12 cellular contexts compared by ENCODE assay signal in genomic region chr14:51082394-51082793, GRCh38.
"Had no signal": no experiment of that assay in that cellular context is flagged by ENCODE, and none has a peak within 500 bp of the region (broad histone marks: within the 10 kb centered on the region; RNA-seq: fewer than 3 reads in every experiment).

No MANE protein-coding gene starts in this region.

- DNase-seq: activated CD4-positive, alpha-beta T cell treated with anti-CD3 and anti-CD28 coated beads for 4 hours; activated CD8-positive, alpha-beta T cell treated with anti-CD3 and anti-CD28 coated beads for 36 hours; activated naive CD4-positive, alpha-beta T cell treated with Interleukin-2 at 50 U/mL for 16 hours; activated naive CD8-positive, alpha-beta T cell treated with anti-CD3 and anti-CD28 coated beads, Interleukin-2, amount 10 ng/mL, durations not matched to agents 7 days and 5 days; activated T-cell treated with anti-CD3 and anti-CD28 coated beads, Interleukin-2, amount 50 U/mL, for 24 hours; islet precursor cell; naive B cell; stimulated activated CD4-positive, alpha-beta T cell treated with anti-CD3 and anti-CD28 coated beads, Interleukin-15, amount 100 ng/mL, for 24 hours; stimulated activated CD4-positive, alpha-beta T cell treated with anti-CD3 and anti-CD28 coated beads, Interleukin-2, amount 100 ng/mL, for 48 hours; stomach; testis; upper lobe of left lung had no signal
